In the genomic region with DNA sequence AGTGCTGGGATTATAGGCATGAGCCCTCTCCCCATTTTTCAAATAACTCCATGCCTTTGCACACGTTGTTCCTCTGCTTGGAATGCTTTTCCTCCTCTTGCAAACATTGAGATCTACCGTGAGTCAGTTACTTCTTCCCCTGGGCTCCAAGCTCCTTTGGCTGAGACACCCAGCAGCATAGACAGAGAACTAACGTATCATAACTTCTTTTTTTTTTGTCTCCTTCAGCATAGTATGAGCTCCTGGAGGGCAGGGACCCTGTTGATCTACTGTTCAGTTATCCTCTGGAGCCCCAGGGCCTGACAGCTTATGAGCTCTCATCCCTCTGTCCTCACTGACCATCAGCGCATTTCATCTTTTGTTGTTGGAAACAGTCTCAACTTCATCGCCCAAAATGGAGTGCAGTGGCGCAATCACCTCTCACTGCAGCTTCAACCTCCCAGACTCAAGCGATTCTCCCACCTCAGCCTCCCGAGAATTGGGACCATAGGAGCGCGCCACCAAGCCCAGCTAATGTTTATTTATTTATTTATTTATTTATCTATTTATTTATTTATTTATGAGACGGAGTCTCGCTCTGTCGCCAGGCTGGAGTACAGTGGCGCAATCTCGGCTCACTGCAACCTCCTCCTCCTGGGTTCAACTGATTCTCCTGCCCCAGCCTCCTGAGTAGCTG, we compare ENCODE assay signal across 10 cellular contexts. TPM values are rescaled to one million over a fixed set of nuclear protein-coding genes. Genes with fewer than 3 reads are reported as not detected.
DNase-seq lines count a peak whose midpoint lies in the region; ATAC-seq and TF ChIP-seq lines count a peak whose summit lies in the region.
"Had no signal": no experiment of that assay in that cellular context is flagged by ENCODE, and none has a peak within 500 bp of the region (broad histone marks: within the 10 kb centered on the region; RNA-seq: fewer than 3 reads in every experiment).

No MANE protein-coding gene starts in this region.

- peaks cover 12% of the 10 kb centered on the region for H3K4me1 ChIP-seq in RWPE2 (ENCODE audit: insufficient read depth, poor library complexity, severe bottlenecking)
- H3K4me1 ChIP-seq in gastroesophageal sphincter, result peaks cover 3 to 45% (median 30%) of the 10 kb centered on the region in 3 donors
- H3K4me1 ChIP-seq in suprapubic skin, result peaks cover 38% of the 10 kb centered on the region
- H3K4me1 ChIP-seq in colonic mucosa, result no peaks in the 10 kb centered on the region

- no peak for DNase-seq in activated naive CD4-positive, alpha-beta T cell treated with Interleukin-2 at 50 U/mL for 16 hours
- DNase-seq in RWPE2 (ENCODE audit: low spot score) (no peak), suprapubic skin (ENCODE audit: low spot score in 2 of 2) (no peak), medulla oblongata (ENCODE audit: extremely low spot score) (no peak), colonic mucosa (no peak), caudate nucleus (lab: John Stamatoyannopoulos, UW) (no peak)
- DNase-seq: effector CD4-positive, alpha-beta T cell; NCI-H524 had no signal

- H3K9me3 Mint-ChIP-seq in activated naive CD4-positive, alpha-beta T cell treated with anti-CD3 and anti-CD28 coated beads, Interleukin-2, amount 50 U/mL, for 24 hours, result no peaks in the 10 kb centered on the region

- H3K4me3 ChIP-seq in RWPE2 (ENCODE audit: severe bottlenecking), result no peak overlapping the region
- no peak overlapping the region for H3K4me3 ChIP-seq in gastroesophageal sphincter
- H3K4me3 ChIP-seq in suprapubic skin, result no peak overlapping the region
- H3K4me3 ChIP-seq in colonic mucosa, result no peak overlapping the region

- peaks cover 30% of the 10 kb centered on the region for H3K4me1 Mint-ChIP-seq in activated naive CD4-positive, alpha-beta T cell treated with anti-CD3 and anti-CD28 coated beads, Interleukin-2, amount 50 U/mL, for 24 hours

- no peak for TF ChIP-seq POLR2A in gastroesophageal sphincter (IDR thresholded peaks at IDR 0.05)
- no peak for TF ChIP-seq POLR2A in suprapubic skin (IDR thresholded peaks at IDR 0.05)

- H3K27me3 ChIP-seq in RWPE2 (ENCODE audit: insufficient read depth, poor library complexity, severe bottlenecking), result no peaks in the 10 kb centered on the region
- H3K27me3 ChIP-seq in gastroesophageal sphincter, result no peaks in the 10 kb centered on the region
- no peaks in the 10 kb centered on the region for H3K27me3 ChIP-seq in suprapubic skin
- H3K27me3 ChIP-seq in colonic mucosa, result no peaks in the 10 kb centered on the region

- H3K9ac ChIP-seq in colonic mucosa (ENCODE audit: low read depth in 2 of 2, low read length in 2 of 2), result peak overlapping the region in 1 of 2 donors; percentile 31

- 94 to 97% methylated on average over 6 to 15 of the region's 15 CpGs for WGBS in gastroesophageal sphincter (ENCODE audit: low coverage in 1 of 2), 2 donors
- 97% methylated on average over 15 of the region's 15 CpGs for WGBS in suprapubic skin

- H3K36me3 Mint-ChIP-seq in activated naive CD4-positive, alpha-beta T cell treated with anti-CD3 and anti-CD28 coated beads, Interleukin-2, amount 50 U/mL, for 24 hours, result peaks cover 20% of the 10 kb centered on the region

- H3K36me3 ChIP-seq in RWPE2 (ENCODE audit: low read depth), result peaks cover 26% of the 10 kb centered on the region
- H3K36me3 ChIP-seq in gastroesophageal sphincter, result peaks cover 0 to 26% of the 10 kb centered on the region in 2 donors
- H3K36me3 ChIP-seq in suprapubic skin, result peaks cover 15% of the 10 kb centered on the region
- H3K36me3 ChIP-seq in colonic mucosa, result no peaks in the 10 kb centered on the region

- intact Hi-C loops in colonic mucosa (cut with DNase I), result no loop called here

- peak overlapping the region; percentile 8 for H3K4me3 Mint-ChIP-seq in activated naive CD4-positive, alpha-beta T cell treated with anti-CD3 and anti-CD28 coated beads, Interleukin-2, amount 50 U/mL, for 24 hours

- H3K27ac ChIP-seq in RWPE2 (ENCODE audit: poor library complexity, severe bottlenecking), result peak overlapping the region; percentile 90
- H3K27ac ChIP-seq in gastroesophageal sphincter, result peak overlapping the region in 3 of 4 donors; percentile 94 to 95 (median 95)
- H3K27ac ChIP-seq in suprapubic skin, result peak overlapping the region; percentile 85
- no peak overlapping the region for H3K27ac ChIP-seq in colonic mucosa
- no peak overlapping the region for H3K27ac ChIP-seq in caudate nucleus (ENCODE audit: low read depth, low read length)

- TF ChIP-seq CTCF in RWPE2 (IDR thresholded peaks at IDR 0.05; ENCODE audit: poor library complexity, severe bottlenecking) (no peak), gastroesophageal sphincter (IDR thresholded peaks at IDR 0.05) (no peak), suprapubic skin (IDR thresholded peaks at IDR 0.05) (no peak), colonic mucosa (IDR thresholded peaks at IDR 0.05) (no peak)

- H3K27me3 Mint-ChIP-seq in activated naive CD4-positive, alpha-beta T cell treated with anti-CD3 and anti-CD28 coated beads, Interleukin-2, amount 50 U/mL, for 24 hours, result no peaks in the 10 kb centered on the region

- H3K9me3 ChIP-seq in RWPE2 (ENCODE audit: severe bottlenecking), result no peaks in the 10 kb centered on the region
- no peaks in the 10 kb centered on the region for H3K9me3 ChIP-seq in gastroesophageal sphincter
- H3K9me3 ChIP-seq in suprapubic skin, result no peaks in the 10 kb centered on the region
- no peaks in the 10 kb centered on the region for H3K9me3 ChIP-seq in colonic mucosa

- ATAC-seq in RWPE2 (ENCODE audit: low read depth) (no peak), gastroesophageal sphincter (no peak)

- TF ChIP-seq EP300 in gastroesophageal sphincter (IDR thresholded peaks at IDR 0.05), result no peak
- TF ChIP-seq EP300 in suprapubic skin (IDR thresholded peaks at IDR 0.05), result no peak

- peak overlapping the region; percentile 74 for H3K27ac Mint-ChIP-seq in activated naive CD4-positive, alpha-beta T cell treated with anti-CD3 and anti-CD28 coated beads, Interleukin-2, amount 50 U/mL, for 24 hours

RNA-seq across cellular contexts. Expression of a gene that starts 2.2 kb away (rescaled TPM):
- total RNA-seq in gastroesophageal sphincter, result 10 to 100 TPM; 35.1 to 77.5 (median 55.2) TPM
- 10 to 100 TPM; 30.5 to 52.7 (median 47.1) TPM for total RNA-seq in suprapubic skin
- total RNA-seq in colonic mucosa, result 10 to 100 TPM; 47.7 to 56.4 TPM

RNA-seq across cellular contexts. Expression of a gene that starts 14.5 kb away (rescaled TPM):
- total RNA-seq in gastroesophageal sphincter (10 to 100 TPM in 2 of 4 donors, 1 to 10 TPM in 2; 1.5 to 16.2 (median 7.6) TPM), suprapubic skin (1 to 10 TPM; 2.0 to 4.2 (median 3.2) TPM), colonic mucosa (10 to 100 TPM in 1 of 2 donors, 1 to 10 TPM in 1; 3.8 to 17.6 TPM)

RNA-seq across cellular contexts. Expression of a gene that starts 17.1 kb away (rescaled TPM):
- total RNA-seq in gastroesophageal sphincter (1,000 to 10,000 TPM in 2 of 4 donors, 100 to 1,000 TPM in 2; 920 to 1,441 (median 1,060) TPM), suprapubic skin (100 to 1,000 TPM; 392 to 756 (median 686) TPM), colonic mucosa (1,000 to 10,000 TPM in 1 of 2 donors, 100 to 1,000 TPM in 1; 839 to 1,278 TPM)

RNA-seq across cellular contexts. Expression of a gene that starts 22.0 kb away (rescaled TPM):
- 10 to 100 TPM; 16.7 to 50.0 (median 26.1) TPM for total RNA-seq in gastroesophageal sphincter
- total RNA-seq in suprapubic skin, result 10 to 100 TPM; 27.4 to 60.8 (median 34.6) TPM
- total RNA-seq in colonic mucosa, result 10 to 100 TPM; 39.8 to 52.6 TPM

RNA-seq across cellular contexts. Expression of a gene that starts 25.4 kb away (rescaled TPM):
- 10 to 100 TPM; 67.3 to 98.8 (median 85.9) TPM for total RNA-seq in gastroesophageal sphincter
- total RNA-seq in suprapubic skin, result 100 to 1,000 TPM in 2 of 4 donors, 10 to 100 TPM in 2; 74.1 to 118 (median 99.4) TPM
- total RNA-seq in colonic mucosa, result 100 to 1,000 TPM in 1 of 2 donors, 10 to 100 TPM in 1; 92.1 to 120 TPM

Comparison
In these comparisons a context has a peak if more than half of its experiments do, and no peak if none do; other contexts are left out.
1. H3K27ac ChIP-seq: peak in RWPE2 (single experiment), gastroesophageal sphincter (3 of 4) and suprapubic skin (single experiment); none in colonic mucosa (single experiment) and caudate nucleus (single experiment).